9 cellular contexts compared by ENCODE assay signal in genomic region chrX:1394731-1395501, GRCh38. TPM values are rescaled to one million over a fixed set of nuclear protein-coding genes. Genes with fewer than 3 reads are reported as not detected.
A peak's percentile ranks its signal among the peaks of the same experiment; 100 is the strongest.
DNase-seq lines count a peak whose midpoint lies in the region; ATAC-seq, FAIRE-seq and TF ChIP-seq lines count a peak whose summit lies in the region.
"Had no signal": no experiment of that assay in that cellular context is flagged by ENCODE, and none has a peak within 500 bp of the region (broad histone marks: within the 10 kb centered on the region; RNA-seq: fewer than 3 reads in every experiment).

No MANE protein-coding gene starts in this region.

- TF ChIP-seq POLR2A in GM12892 (IDR thresholded peaks at IDR 0.05; ENCODE audit: low read depth, low read length) = 0 out of 2 replicates have a peak, but pooled peaks have one; percentile 14

- intact Hi-C loops in left cardiac atrium (cut with DNase I) = loop anchor here in 1 of 2 donors (10.0 kb wide), 1 partner anchor 50 kb away; no protein-coding TSS in a partner anchor
- intact Hi-C loops in sciatic nerve (cut with DNase I) = loop anchor here (1.0 kb wide), 1 partner anchor 57 kb away; the partner anchor contains the start of gene ASMTL

- no peak for FAIRE-seq in GM12892 (lab: Jason Lieb, UNC)

- no peak for DNase-seq in GM12892 (ENCODE audit: insufficient read length)
- peak; percentile 14 for DNase-seq in activated CD8-positive, alpha-beta memory T cell treated with anti-CD3 and anti-CD28 coated beads, Interleukin-2, amount 50 U/mL, for 4 hours
- DNase-seq in left cardiac atrium = peak; percentile 25
- peak; percentile 58 for DNase-seq in sciatic nerve (ENCODE audit: low spot score)
- no peak for DNase-seq in GDM1 (lab: John Stamatoyannopoulos, UW)
- DNase-seq in D341Med (ENCODE audit: low spot score) = no peak
- DNase-seq in islet precursor cell = no peak
- DNase-seq: SHP77 had no signal

- no peak for ATAC-seq in left cardiac atrium
- no peak for ATAC-seq in sciatic nerve
- ATAC-seq in HG02642 (IDR thresholded peaks at IDR 0.05; ENCODE audit: poor library complexity, unreplicated experiment) = no peak

RNA-seq across cellular contexts. Expression of gene SLC25A6, which starts 3.0 kb away (rescaled TPM):
- 337 TPM for polyA plus RNA-seq in GM12892 (2012; ENCODE audit: missing spikeins)
- 100 to 1,000 TPM; 171 to 206 TPM for total RNA-seq in left cardiac atrium
- 167 TPM for total RNA-seq in sciatic nerve

RNA-seq across cellular contexts. Expression of gene ASMTL, which starts 57.8 kb away (rescaled TPM):
- 23.3 TPM for polyA plus RNA-seq in GM12892 (2012; ENCODE audit: missing spikeins)
- total RNA-seq in left cardiac atrium (10 to 100 TPM; 26.4 to 27.7 TPM), sciatic nerve (35.0 TPM)

RNA-seq across cellular contexts. Expression of gene IL3RA, which starts 58.3 kb away (rescaled TPM):
- 15.4 TPM for polyA plus RNA-seq in GM12892 (2012; ENCODE audit: missing spikeins)
- total RNA-seq in left cardiac atrium = 1 to 10 TPM; 8.0 to 9.9 TPM
- total RNA-seq in sciatic nerve = 17.5 TPM

Comparison
In these comparisons a context has a peak if more than half of its experiments do, and no peak if none do; other contexts are left out.
1. DNase-seq: peak in activated CD8-positive, alpha-beta memory T cell treated with anti-CD3 and anti-CD28 coated beads, Interleukin-2, amount 50 U/mL, for 4 hours (single experiment), left cardiac atrium (single experiment) and sciatic nerve (single experiment); none in GM12892 (single experiment), GDM1 (single experiment), D341Med (single experiment) and islet precursor cell (single experiment).